27 cellular contexts compared by ENCODE assay signal in genomic region chr10:104066945-104067344, GRCh38. TPM values are rescaled to one million over a fixed set of nuclear protein-coding genes. Genes with fewer than 3 reads are reported as not detected.
"Had no signal": no experiment of that assay in that cellular context is flagged by ENCODE, and none has a peak within 500 bp of the region (broad histone marks: within the 10 kb centered on the region; RNA-seq: fewer than 3 reads in every experiment).

No MANE protein-coding gene starts in this region.

- H3K4me1 ChIP-seq: esophagus muscularis mucosa, foreskin keratinocyte had no signal

- H3K4me3 Mint-ChIP-seq: activated CD4-positive, alpha-beta memory T cell treated with anti-CD3 and anti-CD28 coated beads for 36 hours; activated CD4-positive, alpha-beta T cell treated with anti-CD3 and anti-CD28 coated beads, Interleukin-2, amount 10 ng/mL, durations not matched to agents 24 days and 14 days; activated naive CD4-positive, alpha-beta T cell treated with anti-CD3 and anti-CD28 coated beads, Interleukin-2, amount 10 ng/mL, durations not matched to agents 7 days and 5 days; activated T-helper 1 cell treated with anti-CD3 and anti-CD28 coated beads, Interleukin-12 subunit alpha, Interleukin-12 subunit beta, Interleukin-2, Interleukin-4 antibody, amounts not matched to agents 30 ng/mL and 10 ng/mL and 1 ng/mL, durations not matched to agents 14 hours and 24 hours and 36 hours; naive thymus-derived CD8-positive, alpha-beta T cell; T-helper 17 cell had no signal

- H3K27ac Mint-ChIP-seq: activated CD4-positive, alpha-beta memory T cell treated with anti-CD3 and anti-CD28 coated beads for 36 hours; activated CD4-positive, alpha-beta T cell treated with anti-CD3 and anti-CD28 coated beads, Interleukin-2, amount 10 ng/mL, durations not matched to agents 24 days and 14 days; activated naive CD4-positive, alpha-beta T cell treated with anti-CD3 and anti-CD28 coated beads, Interleukin-2, amount 10 ng/mL, durations not matched to agents 7 days and 5 days; activated T-helper 1 cell treated with anti-CD3 and anti-CD28 coated beads, Interleukin-12 subunit alpha, Interleukin-12 subunit beta, Interleukin-2, Interleukin-4 antibody, amounts not matched to agents 30 ng/mL and 10 ng/mL and 1 ng/mL, durations not matched to agents 14 hours and 24 hours and 36 hours; T-helper 17 cell had no signal

- DNase-seq: activated CD4-positive, alpha-beta memory T cell treated with anti-CD3 and anti-CD28 coated beads for 36 hours; activated CD4-positive, alpha-beta T cell treated with anti-CD3 and anti-CD28 coated beads, Interleukin-2, amount 10 ng/mL, durations not matched to agents 24 days and 14 days; activated CD4-positive, CD25-positive, alpha-beta regulatory T cell treated with anti-CD3 and anti-CD28 coated beads, Interleukin-2, amount 50 U/mL, for 72 hours; activated CD8-positive, alpha-beta memory T cell treated with anti-CD3 and anti-CD28 coated beads, Interleukin-2, amount 50 U/mL, for 4 hours; activated effector memory CD4-positive, alpha-beta T cell treated with anti-CD3 and anti-CD28 coated beads, Interleukin-2, amount 50 U/mL, for 16 hours; activated naive CD4-positive, alpha-beta T cell treated with anti-CD3 and anti-CD28 coated beads, Interleukin-2, amount 10 ng/mL, durations not matched to agents 7 days and 5 days; activated T-cell treated with anti-CD3 and anti-CD28 coated beads, Interleukin-2, amount 50 U/mL, for 1 hour; amniotic stem cell; caudate nucleus; cortex of kidney; foreskin keratinocyte; left cardiac atrium; naive thymus-derived CD8-positive, alpha-beta T cell; posterior cingulate gyrus; stimulated activated CD4-positive, alpha-beta T cell treated with anti-CD3 and anti-CD28 coated beads, Interleukin-2, amount 100 ng/mL, for 48 hours; stimulated activated naive CD4-positive, alpha-beta T cell treated with Interleukin-2 at 50 U/mL for 16 hours; T-helper 17 cell; T1000; trophoblast cell had no signal

- H3K4me1 Mint-ChIP-seq: activated CD4-positive, alpha-beta T cell treated with anti-CD3 and anti-CD28 coated beads, Interleukin-2, amount 10 ng/mL, durations not matched to agents 24 days and 14 days; activated naive CD4-positive, alpha-beta T cell treated with anti-CD3 and anti-CD28 coated beads, Interleukin-2, amount 10 ng/mL, durations not matched to agents 7 days and 5 days; naive thymus-derived CD8-positive, alpha-beta T cell had no signal

- ATAC-seq: foreskin keratinocyte; naive thymus-derived CD8-positive, alpha-beta T cell; T-helper 17 cell had no signal

- H3K27me3 Mint-ChIP-seq: activated CD4-positive, alpha-beta memory T cell treated with anti-CD3 and anti-CD28 coated beads for 36 hours had no signal

- H3K9me3 Mint-ChIP-seq: activated CD4-positive, alpha-beta memory T cell treated with anti-CD3 and anti-CD28 coated beads for 36 hours; activated CD4-positive, alpha-beta T cell treated with anti-CD3 and anti-CD28 coated beads, Interleukin-2, amount 10 ng/mL, durations not matched to agents 24 days and 14 days; activated naive CD4-positive, alpha-beta T cell treated with anti-CD3 and anti-CD28 coated beads, Interleukin-2, amount 10 ng/mL, durations not matched to agents 7 days and 5 days; activated T-helper 1 cell treated with anti-CD3 and anti-CD28 coated beads, Interleukin-12 subunit alpha, Interleukin-12 subunit beta, Interleukin-2, Interleukin-4 antibody, amounts not matched to agents 30 ng/mL and 10 ng/mL and 1 ng/mL, durations not matched to agents 14 hours and 24 hours and 36 hours; naive thymus-derived CD8-positive, alpha-beta T cell had no signal

- H3K36me3 ChIP-seq: esophagus muscularis mucosa, thoracic aorta, WERI-Rb-1 had no signal

- H3K27me3 ChIP-seq: esophagus muscularis mucosa, foreskin keratinocyte had no signal

- FAIRE-seq: keratinocyte, urothelium cell line had no signal

- H3K36me3 Mint-ChIP-seq: activated CD4-positive, alpha-beta memory T cell treated with anti-CD3 and anti-CD28 coated beads for 36 hours; activated naive CD4-positive, alpha-beta T cell treated with anti-CD3 and anti-CD28 coated beads, Interleukin-2, amount 10 ng/mL, durations not matched to agents 7 days and 5 days; naive thymus-derived CD8-positive, alpha-beta T cell had no signal

- H3K4me3 ChIP-seq: esophagus muscularis mucosa, thoracic aorta had no signal

- H3K9me3 ChIP-seq: esophagus muscularis mucosa, thoracic aorta had no signal

- H3K27ac ChIP-seq: esophagus muscularis mucosa, foreskin keratinocyte, thoracic aorta had no signal

RNA-seq across cellular contexts. Expression of gene COL17A1, which starts 18.7 kb away (rescaled TPM):
- total RNA-seq: activated CD4-positive, alpha-beta memory T cell treated with anti-CD3 and anti-CD28 coated beads for 36 hours; activated CD4-positive, alpha-beta T cell treated with anti-CD3 and anti-CD28 coated beads, Interleukin-2, amount 10 ng/mL, durations not matched to agents 24 days and 14 days; activated CD8-positive, alpha-beta memory T cell treated with anti-CD3 and anti-CD28 coated beads for 36 hours; activated T-helper 1 cell treated with anti-CD3 and anti-CD28 coated beads, Interleukin-12 subunit alpha, Interleukin-12 subunit beta, Interleukin-2, Interleukin-4 antibody, amounts not matched to agents 30 ng/mL and 10 ng/mL and 1 ng/mL, durations not matched to agents 14 hours and 24 hours and 36 hours; chondrocyte; naive thymus-derived CD8-positive, alpha-beta T cell; T-helper 17 cell had no signal
- polyA plus RNA-seq: naive thymus-derived CD8-positive, alpha-beta T cell had no signal
